1 cellular context compared by ENCODE assay signal in the genomic region with DNA sequence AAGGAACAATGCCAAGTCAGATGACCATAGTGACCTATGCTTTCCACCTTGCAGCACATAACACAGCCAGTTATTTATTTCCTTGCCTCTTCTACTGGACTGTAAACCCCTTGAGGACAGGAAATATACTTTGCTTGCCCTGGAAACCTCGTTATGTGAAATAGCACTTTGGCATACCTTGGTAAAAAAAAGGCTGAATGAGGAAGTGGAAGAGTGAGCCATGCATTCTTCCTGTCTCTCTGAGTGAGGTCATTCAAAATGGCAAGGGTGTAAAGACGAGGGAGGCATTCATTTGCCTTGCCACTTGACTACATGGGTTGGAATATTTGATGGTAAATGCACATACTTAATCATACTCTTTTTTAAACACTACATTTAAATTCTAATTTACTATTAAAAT.
A peak's percentile ranks its signal among the peaks of the same experiment; 100 is the strongest.
TF ChIP-seq lines count a peak whose summit lies in the region.

No MANE protein-coding gene starts in this region.

TF ChIP-seq in GM12878, 131 proteins besides CTCF, POLR2A, EP300 and RAD21:
- TF ChIP-seq ATF7 (IDR thresholded peaks at IDR 0.05; ENCODE audit: low read depth) (peak; percentile 44; the same call in 1 of the 2 replicates), JUNB (IDR thresholded peaks at IDR 0.05) (no peak), SPI1 (IDR thresholded peaks at IDR 0.05; ENCODE audit: borderline replicate concordance, insufficient read depth, low read depth, low read length) (peak; percentile 79)
